28 cellular contexts compared by ENCODE assay signal in the genomic region with DNA sequence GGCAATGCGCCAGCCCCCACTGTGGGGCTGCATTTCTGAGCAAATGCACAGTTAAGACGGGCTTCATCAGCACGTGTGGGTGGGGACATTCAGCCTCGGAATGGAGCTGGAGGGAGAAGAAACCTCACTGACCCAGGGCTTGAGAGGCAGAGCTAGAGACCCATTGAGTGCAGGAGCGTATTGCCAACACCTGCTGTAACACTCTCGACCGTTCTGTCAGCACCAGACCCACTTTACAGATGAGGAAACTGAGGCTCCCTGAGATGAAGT.
"Had no signal": no experiment of that assay in that cellular context is flagged by ENCODE, and none has a peak within 500 bp of the region (broad histone marks: within the 10 kb centered on the region; RNA-seq: fewer than 3 reads in every experiment).

No MANE protein-coding gene starts in this region.

- H3K27ac Mint-ChIP-seq: naive B cell; naive thymus-derived CD8-positive, alpha-beta T cell; natural killer cell treated with Interleukin-12 subunit alpha and Interleukin-12 subunit beta and Interleukin-15 and Interleukin-18, amount 100 ng/mL, for 72 hours; neural progenitor cell; stimulated activated memory B cell treated with anti-CD40 and anti-IgM and Interleukin-4, amounts not matched to agents 10 μg/mL and 1 μg/mL and 100 μg/mL, for 72 hours; type B pancreatic cell had no signal

- H3K4me1 Mint-ChIP-seq: naive B cell; stimulated activated memory B cell treated with anti-CD40 and anti-IgM and Interleukin-4, amounts not matched to agents 10 μg/mL and 1 μg/mL and 100 μg/mL, for 72 hours; stimulated activated naive CD8-positive, alpha-beta T cell treated with anti-CD3 and anti-CD28 coated beads, Interleukin-15, amount 100 ng/mL, for 72 hours had no signal

- H3K27ac ChIP-seq: neural progenitor cell, pancreas, psoas muscle, skin epidermis, spleen, suprapubic skin, testis, tibial artery, transverse colon, upper lobe of right lung, uterus had no signal

- H3K9me3 ChIP-seq: pancreas, psoas muscle, spleen, suprapubic skin, testis, tibial artery, transverse colon, upper lobe of right lung, uterus had no signal

- H3K4me3 Mint-ChIP-seq: naive B cell; naive thymus-derived CD8-positive, alpha-beta T cell; natural killer cell treated with Interleukin-12 subunit alpha and Interleukin-12 subunit beta and Interleukin-15 and Interleukin-18, amount 100 ng/mL, for 72 hours; neural progenitor cell; stimulated activated memory B cell treated with anti-CD40 and anti-IgM and Interleukin-4, amounts not matched to agents 10 μg/mL and 1 μg/mL and 100 μg/mL, for 72 hours; stimulated activated naive CD8-positive, alpha-beta T cell treated with anti-CD3 and anti-CD28 coated beads, Interleukin-15, amount 100 ng/mL, for 72 hours; type B pancreatic cell had no signal

- H3K4me1 ChIP-seq: pancreas, psoas muscle, spleen, suprapubic skin, testis, tibial artery, transverse colon, upper lobe of right lung, uterus had no signal

- H2AFZ ChIP-seq: neural progenitor cell had no signal

- H3K36me3 ChIP-seq: neural progenitor cell, pancreas, spleen, suprapubic skin, tibial artery, transverse colon, upper lobe of right lung, uterus had no signal

- DNase-seq: naive B cell; naive thymus-derived CD8-positive, alpha-beta T cell; occipital lobe; pancreas; psoas muscle; right cardiac atrium; spleen; stimulated activated CD4-positive, alpha-beta T cell treated with anti-CD3 and anti-CD28 coated beads, Interleukin-12 subunit alpha, Interleukin-12 subunit beta, amount 100 ng/mL, for 4 hours; stimulated activated CD4-positive, alpha-beta T cell treated with anti-CD3 and anti-CD28 coated beads, Interleukin-1b, Interleukin-23, amount 100 ng/mL, for 48 hours; stimulated activated CD4-positive, alpha-beta T cell treated with anti-CD3 and anti-CD28 coated beads, Interleukin-4, amount 100 ng/mL, for 1 hour; stimulated activated CD4-positive, alpha-beta T cell treated with anti-CD3 and anti-CD28 coated beads, Interleukin-4, amount 100 ng/mL, for 4 hours; stimulated activated naive CD4-positive, alpha-beta T cell; stimulated activated naive CD8-positive, alpha-beta T cell treated with anti-CD3 and anti-CD28 coated beads, Interleukin-15, amount 100 ng/mL, for 72 hours; stimulated activated naive CD8-positive, alpha-beta T cell treated with anti-CD3 and anti-CD28 coated beads, Interleukin-15, Interleukin-2, amounts not matched to agents 100 U/mL and 50 U/mL, for 24 hours; substantia nigra; testis; transverse colon; upper lobe of right lung; uterus had no signal

- H3K9ac ChIP-seq: neural progenitor cell had no signal

- H3K36me3 Mint-ChIP-seq: naive B cell; naive thymus-derived CD8-positive, alpha-beta T cell; natural killer cell treated with Interleukin-12 subunit alpha and Interleukin-12 subunit beta and Interleukin-15 and Interleukin-18, amount 100 ng/mL, for 72 hours; neural progenitor cell; stimulated activated memory B cell treated with anti-CD40 and anti-IgM and Interleukin-4, amounts not matched to agents 10 μg/mL and 1 μg/mL and 100 μg/mL, for 72 hours; type B pancreatic cell had no signal

- H3K4me2 ChIP-seq: neural progenitor cell, smooth muscle cell had no signal

- H3K27me3 ChIP-seq: neural progenitor cell, pancreas, testis, tibial artery, transverse colon, upper lobe of right lung, uterus had no signal

- ATAC-seq: naive thymus-derived CD8-positive, alpha-beta T cell; natural killer cell treated with Interleukin-12 subunit alpha and Interleukin-12 subunit beta and Interleukin-15 and Interleukin-18, amount 100 ng/mL, for 72 hours; pancreas; psoas muscle; right cardiac atrium; sciatic nerve; stimulated activated memory B cell treated with anti-CD40 and anti-IgM and Interleukin-4, amounts not matched to agents 10 μg/mL and 1 μg/mL and 100 μg/mL, for 72 hours; stimulated activated naive CD8-positive, alpha-beta T cell treated with anti-CD3 and anti-CD28 coated beads, Interleukin-15, amount 100 ng/mL, for 72 hours; stimulated activated naive CD8-positive, alpha-beta T cell treated with anti-CD3 and anti-CD28 coated beads, Interleukin-15, Interleukin-2, amounts not matched to agents 100 U/mL and 50 U/mL, for 24 hours had no signal

- H3K9me3 Mint-ChIP-seq: natural killer cell treated with Interleukin-12 subunit alpha and Interleukin-12 subunit beta and Interleukin-15 and Interleukin-18, amount 100 ng/mL, for 72 hours; neural progenitor cell; stimulated activated naive CD8-positive, alpha-beta T cell treated with anti-CD3 and anti-CD28 coated beads, Interleukin-15, amount 100 ng/mL, for 72 hours; type B pancreatic cell had no signal

- FAIRE-seq: pancreas had no signal

- H3K4me3 ChIP-seq: neural progenitor cell, pancreas, psoas muscle, skin epidermis, smooth muscle cell, spleen, suprapubic skin, testis, tibial artery, transverse colon, upper lobe of right lung, uterus had no signal
